ENCODE assay signal across 8 cellular contexts in the genomic region with DNA sequence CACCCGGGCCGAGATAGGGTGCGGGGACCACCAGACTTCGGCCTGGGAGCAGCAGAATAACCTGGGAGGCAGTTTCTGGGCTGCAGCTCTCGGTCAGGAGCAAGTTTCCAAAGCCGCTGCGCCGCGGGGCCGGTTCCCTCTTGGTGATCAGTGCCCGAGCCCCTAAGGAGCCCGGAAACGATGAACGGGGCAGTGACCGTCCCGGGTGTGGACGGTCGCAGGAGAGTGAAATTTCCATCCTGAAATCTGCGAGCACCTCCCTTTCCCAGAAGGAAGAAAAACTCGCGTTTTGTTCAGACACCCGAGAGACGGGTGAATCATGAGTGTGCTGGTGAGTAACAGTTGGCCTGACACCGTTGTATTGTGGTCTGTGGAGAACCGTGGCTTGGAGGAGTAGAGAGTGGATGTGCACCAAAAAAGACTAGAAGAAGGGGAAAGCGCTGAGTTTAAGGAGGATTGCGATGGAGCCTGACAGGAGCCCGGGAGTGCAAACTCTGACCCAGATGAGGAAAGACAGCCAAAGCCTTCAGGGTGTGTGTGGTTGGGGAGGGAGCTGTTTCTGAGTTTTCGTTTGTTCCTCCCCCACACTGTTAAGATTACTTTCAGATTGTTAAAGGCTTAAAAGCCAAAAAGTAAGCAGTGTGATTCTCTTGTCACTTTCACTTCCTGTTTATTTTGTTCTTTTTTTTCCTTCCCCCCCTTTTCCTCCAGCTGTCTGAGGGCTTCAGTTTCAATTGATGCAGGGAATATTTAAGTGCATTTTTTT. TPM values are rescaled to one million over a fixed set of nuclear protein-coding genes. Genes with fewer than 3 reads are reported as not detected.
DNase-seq lines count a peak whose midpoint lies in the region; ATAC-seq and TF ChIP-seq lines count a peak whose summit lies in the region.

No MANE protein-coding gene starts in this region.

- H3K4me1 Mint-ChIP-seq in activated naive CD8-positive, alpha-beta T cell treated with anti-CD3 and anti-CD28 coated beads for 36 hours, result peaks cover 52% of the 10 kb centered on the region

- intact Hi-C loops in left ventricle myocardium inferior (cut with micrococcal nuclease), result no loop called here
- intact Hi-C loops in prostate gland (cut with DNase I), result no loop called here
- intact Hi-C loops in vagina (cut with DNase I), result no loop called here

- peaks cover 25% of the 10 kb centered on the region for H3K4me1 ChIP-seq in left ventricle myocardium inferior
- H3K4me1 ChIP-seq in prostate gland (replicated peaks), result no peaks in the 10 kb centered on the region
- H3K4me1 ChIP-seq in vagina, result peaks cover 19% of the 10 kb centered on the region

- H3K4me3 ChIP-seq in left ventricle myocardium inferior (peak overlapping the region; percentile 86), prostate gland (peak overlapping the region; percentile 51 to 53), vagina (peak overlapping the region; percentile 63 to 71)

- H3K9me3 ChIP-seq in left ventricle myocardium inferior (replicated peaks) (no peaks in the 10 kb centered on the region), prostate gland (no peaks in the 10 kb centered on the region), vagina (no peaks in the 10 kb centered on the region)

- H3K27me3 Mint-ChIP-seq in activated naive CD8-positive, alpha-beta T cell treated with anti-CD3 and anti-CD28 coated beads for 36 hours, result no peaks in the 10 kb centered on the region

- ATAC-seq in GM19467 (IDR thresholded peaks at IDR 0.05; ENCODE audit: unreplicated experiment), result peak; percentile 63
- ATAC-seq in HG03575 (IDR thresholded peaks at IDR 0.05; ENCODE audit: extremely low read depth, insufficient number of reproducible peaks, low FRiP score, unreplicated experiment), result peak; percentile 44
- peak; percentile 68 for ATAC-seq in SK-N-SH treated with all-trans-retinoic acid at 6 μM for 48 hours

- WGBS in prostate gland, result under 1% methylated on average over 29 of the region's 29 CpGs

- peaks cover 23% of the 10 kb centered on the region for H3K36me3 Mint-ChIP-seq in activated naive CD8-positive, alpha-beta T cell treated with anti-CD3 and anti-CD28 coated beads for 36 hours

- H3K27ac Mint-ChIP-seq in activated naive CD8-positive, alpha-beta T cell treated with anti-CD3 and anti-CD28 coated beads for 36 hours, result peak overlapping the region; percentile 93

- peak overlapping the region; percentile 85 for H3K4me3 Mint-ChIP-seq in activated naive CD8-positive, alpha-beta T cell treated with anti-CD3 and anti-CD28 coated beads for 36 hours

- TF ChIP-seq CTCF in left ventricle myocardium inferior (IDR thresholded peaks at IDR 0.05; ENCODE audit: borderline replicate concordance), result no peak
- TF ChIP-seq CTCF in prostate gland (IDR thresholded peaks at IDR 0.05), result no peak
- no peak for TF ChIP-seq CTCF in vagina (IDR thresholded peaks at IDR 0.05)

- H3K27me3 ChIP-seq in left ventricle myocardium inferior (ENCODE audit: low read depth), result peaks cover 14% of the 10 kb centered on the region
- H3K27me3 ChIP-seq in prostate gland (replicated peaks; ENCODE audit: insufficient read depth), result no peaks in the 10 kb centered on the region
- no peaks in the 10 kb centered on the region for H3K27me3 ChIP-seq in vagina

- peaks cover 5% of the 10 kb centered on the region for H3K9me3 Mint-ChIP-seq in activated naive CD8-positive, alpha-beta T cell treated with anti-CD3 and anti-CD28 coated beads for 36 hours

- H3K27ac ChIP-seq in left ventricle myocardium inferior (replicated peaks) (peak overlapping the region; percentile 90), prostate gland (peak overlapping the region; percentile 66 to 75), vagina (peak overlapping the region; percentile 91)

- no peak for TF ChIP-seq POLR2A in prostate gland (IDR thresholded peaks at IDR 0.05)
- TF ChIP-seq POLR2A in vagina (IDR thresholded peaks at IDR 0.05), result peak in 1 of 2 donors; percentile 6

- H3K36me3 ChIP-seq in left ventricle myocardium inferior, result no peaks in the 10 kb centered on the region
- no peaks in the 10 kb centered on the region for H3K36me3 ChIP-seq in prostate gland
- H3K36me3 ChIP-seq in vagina, result no peaks in the 10 kb centered on the region

- DNase-seq in COLO668 (lab: John Stamatoyannopoulos, UW; ENCODE audit: unreplicated experiment) (peak; percentile 55), left ventricle myocardium inferior (peak; percentile 30), prostate gland (ENCODE audit: low spot score) (peak; percentile 12), vagina (ENCODE audit: extremely low spot score in 2 of 2) (no peak)
- DNase-seq in activated naive CD8-positive, alpha-beta T cell treated with anti-CD3 and anti-CD28 coated beads for 36 hours, result peak; percentile 65

TF ChIP-seq in SK-N-SH treated with all-trans-retinoic acid at 6 μM for 48 hours, 23 proteins besides CTCF, POLR2A, EP300 and RAD21 (continues in another document):
- no peak for TF ChIP-seq TSHZ2 (CRISPR knock-in tag; IDR thresholded peaks at IDR 0.05)
- TF ChIP-seq SNAI2 (CRISPR knock-in tag; IDR thresholded peaks at IDR 0.05), result no peak
- TF ChIP-seq ZC3H10 (CRISPR knock-in tag; IDR thresholded peaks at IDR 0.05), result no peak
- TF ChIP-seq ZNF8 (CRISPR knock-in tag; IDR thresholded peaks at IDR 0.05), result no peak
- TF ChIP-seq POU6F1 (CRISPR knock-in tag; IDR thresholded peaks at IDR 0.05; ENCODE audit: borderline replicate concordance, low read depth), result no peak
- TF ChIP-seq GLIS3 (CRISPR knock-in tag; IDR thresholded peaks at IDR 0.05), result no peak
- TF ChIP-seq, protein P1, sequence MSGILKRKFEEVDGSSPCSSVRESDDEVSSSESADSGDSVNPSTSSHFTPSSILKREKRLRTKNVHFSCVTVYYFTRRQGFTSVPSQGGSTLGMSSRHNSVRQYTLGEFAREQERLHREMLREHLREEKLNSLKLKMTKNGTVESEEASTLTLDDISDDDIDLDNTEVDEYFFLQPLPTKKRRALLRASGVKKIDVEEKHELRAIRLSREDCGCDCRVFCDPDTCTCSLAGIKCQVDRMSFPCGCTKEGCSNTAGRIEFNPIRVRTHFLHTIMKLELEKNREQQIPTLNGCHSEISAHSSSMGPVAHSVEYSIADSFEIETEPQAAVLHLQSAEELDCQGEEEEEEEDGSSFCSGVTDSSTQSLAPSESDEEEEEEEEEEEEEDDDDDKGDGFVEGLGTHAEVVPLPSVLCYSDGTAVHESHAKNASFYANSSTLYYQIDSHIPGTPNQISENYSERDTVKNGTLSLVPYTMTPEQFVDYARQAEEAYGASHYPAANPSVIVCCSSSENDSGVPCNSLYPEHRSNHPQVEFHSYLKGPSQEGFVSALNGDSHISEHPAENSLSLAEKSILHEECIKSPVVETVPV (CRISPR knock-in tag; IDR thresholded peaks at IDR 0.05), result no peak
- TF ChIP-seq PATZ1 (CRISPR knock-in tag; IDR thresholded peaks at IDR 0.05; ENCODE audit: borderline replicate concordance), result no peak

RNA-seq across cellular contexts. Expression of gene MCUB, which starts 0.8 kb away (rescaled TPM):
- 10 to 100 TPM; 72.7 to 76.1 TPM for total RNA-seq in activated naive CD8-positive, alpha-beta T cell treated with anti-CD3 and anti-CD28 coated beads for 36 hours
- total RNA-seq in left ventricle myocardium inferior (3.3 TPM), prostate gland (10 to 100 TPM; 15.5 to 18.5 TPM), vagina (28.5 TPM)

Comparison
In these comparisons a context has a peak if more than half of its experiments do, and no peak if none do; other contexts are left out.
1. DNase-seq: peak in COLO668 (single experiment), activated naive CD8-positive, alpha-beta T cell treated with anti-CD3 and anti-CD28 coated beads for 36 hours (single experiment), left ventricle myocardium inferior (single experiment) and prostate gland (single experiment); none in vagina (0 of 2).
2. Peak in every context shown above with its lines, with median percentiles within 50 percentile points of each other: ATAC-seq, H3K27ac ChIP-seq and H3K4me3 ChIP-seq.